9 cellular contexts compared by ENCODE assay signal in genomic region chr17:1643999-1644492, GRCh38. TPM values are rescaled to one million over a fixed set of nuclear protein-coding genes. Genes with fewer than 3 reads are reported as not detected.
DNase-seq lines count a peak whose midpoint lies in the region; ATAC-seq, FAIRE-seq and TF ChIP-seq lines count a peak whose summit lies in the region.
"Had no signal": no experiment of that assay in that cellular context is flagged by ENCODE, and none has a peak within 500 bp of the region (broad histone marks: within the 10 kb centered on the region; RNA-seq: fewer than 3 reads in every experiment).

No MANE protein-coding gene starts in this region.

- TF ChIP-seq POLR2A in breast epithelium (IDR thresholded peaks at IDR 0.05): no peak
- no peak for TF ChIP-seq POLR2A in vagina (IDR thresholded peaks at IDR 0.05)

- H3K4me1 Mint-ChIP-seq in stimulated activated naive CD8-positive, alpha-beta T cell treated with anti-CD3 and anti-CD28 coated beads, Interleukin-15, Interleukin-2, amounts not matched to agents 100 ng/mL and 50 ng/mL, for 24 hours (ENCODE audit: low read depth): peaks cover 40% of the 10 kb centered on the region

- DNase-seq in stimulated activated naive CD8-positive, alpha-beta T cell treated with anti-CD3 and anti-CD28 coated beads, Interleukin-15, Interleukin-2, amounts not matched to agents 100 U/mL and 50 U/mL, for 24 hours: no peak
- DNase-seq in breast epithelium (ENCODE audit: low spot score in 2 of 2) (no peak), vagina (ENCODE audit: extremely low spot score in 2 of 2) (no peak), D721Med (ENCODE audit: insufficient read length, low spot score) (no peak)

- H3K36me3 ChIP-seq in breast epithelium (no peaks in the 10 kb centered on the region), mesodermal cell (ENCODE audit: control insufficient read depth, insufficient read depth, low read length) (no peaks in the 10 kb centered on the region), vagina (no peaks in the 10 kb centered on the region)

- TF ChIP-seq CTCF in breast epithelium (IDR thresholded peaks at IDR 0.05) (no peak), vagina (IDR thresholded peaks at IDR 0.05) (no peak), D721Med (IDR thresholded peaks at IDR 0.05; ENCODE audit: insufficient read depth, missing control alignments) (no peak)

- H3K4me3 ChIP-seq in breast epithelium (peak overlapping the region; percentile 28 to 73 (median 59)), mesodermal cell (ENCODE audit: extremely low read depth, insufficient read depth, low read length, poor library complexity, severe bottlenecking) (peak overlapping the region; percentile 28), vagina (peak overlapping the region; percentile 39 to 68)

- WGBS in mesodermal cell (ENCODE audit: insufficient coverage in 2 of 2), 2 experiments: 58 to 76% methylated on average over 7 to 11 of the region's 13 CpGs

- H3K9me3 ChIP-seq in breast epithelium (no peaks in the 10 kb centered on the region), mesodermal cell (ENCODE audit: control insufficient read depth, low read length) (no peaks in the 10 kb centered on the region), vagina (no peaks in the 10 kb centered on the region)

- H3K27me3 ChIP-seq in breast epithelium: no peaks in the 10 kb centered on the region
- no peaks in the 10 kb centered on the region for H3K27me3 ChIP-seq in vagina
- H3K27me3 ChIP-seq: SJSA1 had no signal

- H3K4me3 Mint-ChIP-seq in stimulated activated naive CD8-positive, alpha-beta T cell treated with anti-CD3 and anti-CD28 coated beads, Interleukin-15, Interleukin-2, amounts not matched to agents 100 ng/mL and 50 ng/mL, for 24 hours: peak overlapping the region; percentile 85

- FAIRE-seq in D721Med (lab: Jason Lieb, UNC): no peak

- H3K4me1 ChIP-seq in breast epithelium (peaks cover 0 to 6% of the 10 kb centered on the region in 2 donors), mesodermal cell (ENCODE audit: control insufficient read depth, insufficient read depth, low read length, poor library complexity, severe bottlenecking) (peaks cover 58% of the 10 kb centered on the region), vagina (peaks cover 33% of the 10 kb centered on the region)

- H3K27ac Mint-ChIP-seq in stimulated activated naive CD8-positive, alpha-beta T cell treated with anti-CD3 and anti-CD28 coated beads, Interleukin-15, Interleukin-2, amounts not matched to agents 100 ng/mL and 50 ng/mL, for 24 hours: peak overlapping the region; percentile 90

- no peak for ATAC-seq in stimulated activated naive CD8-positive, alpha-beta T cell treated with anti-CD3 and anti-CD28 coated beads, Interleukin-15, Interleukin-2, amounts not matched to agents 100 U/mL and 50 U/mL, for 24 hours
- no peak for ATAC-seq in GM21447 (IDR thresholded peaks at IDR 0.05; ENCODE audit: unreplicated experiment)
- ATAC-seq in GM19455 (IDR thresholded peaks at IDR 0.05; ENCODE audit: unreplicated experiment): no peak

- no peaks in the 10 kb centered on the region for H3K36me3 Mint-ChIP-seq in stimulated activated naive CD8-positive, alpha-beta T cell treated with anti-CD3 and anti-CD28 coated beads, Interleukin-15, Interleukin-2, amounts not matched to agents 100 ng/mL and 50 ng/mL, for 24 hours (ENCODE audit: low read depth)

- no peaks in the 10 kb centered on the region for H3K9me3 Mint-ChIP-seq in stimulated activated naive CD8-positive, alpha-beta T cell treated with anti-CD3 and anti-CD28 coated beads, Interleukin-15, Interleukin-2, amounts not matched to agents 100 ng/mL and 50 ng/mL, for 24 hours

- H3K27me3 Mint-ChIP-seq in stimulated activated naive CD8-positive, alpha-beta T cell treated with anti-CD3 and anti-CD28 coated beads, Interleukin-15, Interleukin-2, amounts not matched to agents 100 ng/mL and 50 ng/mL, for 24 hours: no peaks in the 10 kb centered on the region

- H3K27ac ChIP-seq in breast epithelium (peak overlapping the region in 1 of 2 donors; percentile 62), mesodermal cell (ENCODE audit: low read depth, low read length, severe bottlenecking) (no peak overlapping the region), vagina (peak overlapping the region; percentile 34)
- H3K27ac ChIP-seq: SJSA1 had no signal

- intact Hi-C loops in breast epithelium (cut with DNase I; ENCODE audit: low total_unique reads): loop anchor here (10.0 kb wide), 1 partner anchor 379 kb away; no protein-coding TSS in a partner anchor
- intact Hi-C loops in vagina (cut with DNase I): loop anchor here (10.0 kb wide), 1 partner anchor 369 kb away; the partner anchor contains the start of genes BHLHA9 and TRARG1

RNA-seq across cellular contexts. Expression of gene SCARF1, which starts 1.5 kb away (rescaled TPM):
- total RNA-seq in breast epithelium (10 to 100 TPM in 1 of 3 donors, 1 to 10 TPM in 2; 4.2 to 11.5 (median 6.6) TPM), vagina (26.3 TPM)
- 22.6 TPM for polyA plus RNA-seq in mesodermal cell (2013, experiment 1 of 2)
- 14.6 TPM for polyA plus RNA-seq in mesodermal cell (2013, experiment 2 of 2)

RNA-seq across cellular contexts. Expression of gene RILP, which starts 5.6 kb away (rescaled TPM):
- total RNA-seq in breast epithelium (10 to 100 TPM; 15.4 to 42.7 (median 31.1) TPM), vagina (7.1 TPM)
- polyA plus RNA-seq in mesodermal cell (2013, experiment 1 of 2): 10.7 TPM
- 7.9 TPM for polyA plus RNA-seq in mesodermal cell (2013, experiment 2 of 2)

RNA-seq across cellular contexts. Expression of gene SLC43A2, which starts 15.4 kb away (rescaled TPM):
- total RNA-seq in breast epithelium: 10 to 100 TPM; 13.8 to 18.9 (median 14.9) TPM
- 12.5 TPM for polyA plus RNA-seq in mesodermal cell (2013, experiment 1 of 2)
- 11.2 TPM for polyA plus RNA-seq in mesodermal cell (2013, experiment 2 of 2)
- total RNA-seq in vagina: 5.2 TPM

RNA-seq across cellular contexts. Expression of gene PRPF8, which starts 40.6 kb away (rescaled TPM):
- total RNA-seq in breast epithelium (100 to 1,000 TPM; 173 to 183 (median 176) TPM), vagina (247 TPM)
- polyA plus RNA-seq in mesodermal cell (2013, experiment 1 of 2): 225 TPM
- 184 TPM for polyA plus RNA-seq in mesodermal cell (2013, experiment 2 of 2)
